ENCODE assay signal across 11 cellular contexts in genomic region chr3:24060055-24060454, GRCh38.
DNase-seq lines count a peak whose midpoint lies in the region; ATAC-seq and TF ChIP-seq lines count a peak whose summit lies in the region.
"Had no signal": no experiment of that assay in that cellular context is flagged by ENCODE, and none has a peak within 500 bp of the region (broad histone marks: within the 10 kb centered on the region; RNA-seq: fewer than 3 reads in every experiment).

No MANE protein-coding gene starts in this region.

- CTCF ChIA-PET in activated CD4-positive, alpha-beta T cell treated with anti-CD3 and anti-CD28 coated beads for 36 hours (lab: Charles Lee) = no interaction called here

- no peaks in the 10 kb centered on the region for H3K27me3 Mint-ChIP-seq in mesothelial cell of epicardium (ENCODE audit: low read depth)
- H3K27me3 Mint-ChIP-seq in activated CD4-positive, alpha-beta T cell treated with anti-CD3 and anti-CD28 coated beads for 36 hours = peaks cover 5% of the 10 kb centered on the region

- TF ChIP-seq CTCF in fibroblast of the aortic adventitia (IDR thresholded peaks at IDR 0.05; ENCODE audit: insufficient read depth, low read length) (no peak), mesothelial cell of epicardium (IDR thresholded peaks at IDR 0.05; ENCODE audit: unreplicated experiment) (no peak)

- intact Hi-C loops in activated CD4-positive, alpha-beta T cell treated with anti-CD3 and anti-CD28 coated beads for 36 hours (cut with DNase I, micrococcal nuclease) = no loop called here

- ATAC-seq in activated CD4-positive, alpha-beta T cell treated with anti-CD3 and anti-CD28 coated beads for 36 hours = no peak
- ATAC-seq: stimulated activated effector memory CD8-positive, alpha-beta T cell treated with anti-CD3 and anti-CD28 coated beads, Interleukin-12 subunit alpha, Interleukin-12 subunit beta, amount 100 ng/mL, for 72 hours had no signal

- H3K9me3 Mint-ChIP-seq in mesothelial cell of epicardium = peaks cover 6% of the 10 kb centered on the region
- no peaks in the 10 kb centered on the region for H3K9me3 Mint-ChIP-seq in activated CD4-positive, alpha-beta T cell treated with anti-CD3 and anti-CD28 coated beads for 36 hours (ENCODE audit: low read depth)
- H3K9me3 Mint-ChIP-seq: stimulated activated effector memory CD8-positive, alpha-beta T cell treated with anti-CD3 and anti-CD28 coated beads, Interleukin-12 subunit alpha, Interleukin-12 subunit beta, amount 100 ng/mL, for 72 hours had no signal

- H3K27ac Mint-ChIP-seq in mesothelial cell of epicardium = peak overlapping the region; percentile 87
- no peak overlapping the region for H3K27ac Mint-ChIP-seq in activated CD4-positive, alpha-beta T cell treated with anti-CD3 and anti-CD28 coated beads for 36 hours
- H3K27ac Mint-ChIP-seq: stimulated activated effector memory CD8-positive, alpha-beta T cell treated with anti-CD3 and anti-CD28 coated beads, Interleukin-12 subunit alpha, Interleukin-12 subunit beta, amount 100 ng/mL, for 72 hours had no signal

- H3K4me3 ChIP-seq in fibroblast of the aortic adventitia (ENCODE audit: low read depth, low read length) = no peak overlapping the region

- H3K36me3 Mint-ChIP-seq in mesothelial cell of epicardium = peaks cover 2% of the 10 kb centered on the region
- no peaks in the 10 kb centered on the region for H3K36me3 Mint-ChIP-seq in activated CD4-positive, alpha-beta T cell treated with anti-CD3 and anti-CD28 coated beads for 36 hours (ENCODE audit: low read depth)
- H3K36me3 Mint-ChIP-seq: stimulated activated effector memory CD8-positive, alpha-beta T cell treated with anti-CD3 and anti-CD28 coated beads, Interleukin-12 subunit alpha, Interleukin-12 subunit beta, amount 100 ng/mL, for 72 hours had no signal

- POLR2A ChIA-PET in activated CD4-positive, alpha-beta T cell treated with anti-CD3 and anti-CD28 coated beads for 36 hours (lab: Charles Lee) = no interaction called here

- peaks cover 28% of the 10 kb centered on the region for H3K4me1 Mint-ChIP-seq in mesothelial cell of epicardium
- H3K4me1 Mint-ChIP-seq in activated CD4-positive, alpha-beta T cell treated with anti-CD3 and anti-CD28 coated beads for 36 hours = no peaks in the 10 kb centered on the region
- H3K4me1 Mint-ChIP-seq: stimulated activated effector memory CD8-positive, alpha-beta T cell treated with anti-CD3 and anti-CD28 coated beads, Interleukin-12 subunit alpha, Interleukin-12 subunit beta, amount 100 ng/mL, for 72 hours had no signal

- H3K4me3 Mint-ChIP-seq in mesothelial cell of epicardium = peak overlapping the region; percentile 5
- no peak overlapping the region for H3K4me3 Mint-ChIP-seq in activated CD4-positive, alpha-beta T cell treated with anti-CD3 and anti-CD28 coated beads for 36 hours
- H3K4me3 Mint-ChIP-seq: stimulated activated effector memory CD8-positive, alpha-beta T cell treated with anti-CD3 and anti-CD28 coated beads, Interleukin-12 subunit alpha, Interleukin-12 subunit beta, amount 100 ng/mL, for 72 hours had no signal

- DNase-seq in AG08395 (ENCODE audit: low spot score) (peak; percentile 81), RPMI7951 (ENCODE audit: low read depth) (peak; percentile 88), fibroblast of the aortic adventitia (ENCODE audit: low read depth) (peak; percentile 40), mesothelial cell of epicardium (ENCODE audit: low spot score in 2 of 2, unreplicated experiment in 2 of 2) (peak; percentile 32 to 41), GOT3 (lab: John Stamatoyannopoulos, UW) (no peak), DMS79 treated with DMSO at 0.1 percent for 48 hours (lab: John Stamatoyannopoulos, UW) (no peak), NCI-H526 treated with DMSO at 0.1 percent for 48 hours (lab: John Stamatoyannopoulos, UW) (no peak)
- no peak for DNase-seq in activated CD4-positive, alpha-beta T cell treated with anti-CD3 and anti-CD28 coated beads for 36 hours
- DNase-seq: amniotic stem cell, NCI-H1105 treated with DMSO at 0.1 percent for 48 hours had no signal

Comparison
In these comparisons a context has a peak if more than half of its experiments do, and no peak if none do; other contexts are left out.
1. DNase-seq: peak in AG08395 (single experiment), RPMI7951 (single experiment), fibroblast of the aortic adventitia (single experiment) and mesothelial cell of epicardium (2 of 2); none in GOT3 (single experiment), DMS79 treated with DMSO at 0.1 percent for 48 hours (single experiment), NCI-H526 treated with DMSO at 0.1 percent for 48 hours (single experiment) and activated CD4-positive, alpha-beta T cell treated with anti-CD3 and anti-CD28 coated beads for 36 hours (single experiment).